In the genomic region with DNA sequence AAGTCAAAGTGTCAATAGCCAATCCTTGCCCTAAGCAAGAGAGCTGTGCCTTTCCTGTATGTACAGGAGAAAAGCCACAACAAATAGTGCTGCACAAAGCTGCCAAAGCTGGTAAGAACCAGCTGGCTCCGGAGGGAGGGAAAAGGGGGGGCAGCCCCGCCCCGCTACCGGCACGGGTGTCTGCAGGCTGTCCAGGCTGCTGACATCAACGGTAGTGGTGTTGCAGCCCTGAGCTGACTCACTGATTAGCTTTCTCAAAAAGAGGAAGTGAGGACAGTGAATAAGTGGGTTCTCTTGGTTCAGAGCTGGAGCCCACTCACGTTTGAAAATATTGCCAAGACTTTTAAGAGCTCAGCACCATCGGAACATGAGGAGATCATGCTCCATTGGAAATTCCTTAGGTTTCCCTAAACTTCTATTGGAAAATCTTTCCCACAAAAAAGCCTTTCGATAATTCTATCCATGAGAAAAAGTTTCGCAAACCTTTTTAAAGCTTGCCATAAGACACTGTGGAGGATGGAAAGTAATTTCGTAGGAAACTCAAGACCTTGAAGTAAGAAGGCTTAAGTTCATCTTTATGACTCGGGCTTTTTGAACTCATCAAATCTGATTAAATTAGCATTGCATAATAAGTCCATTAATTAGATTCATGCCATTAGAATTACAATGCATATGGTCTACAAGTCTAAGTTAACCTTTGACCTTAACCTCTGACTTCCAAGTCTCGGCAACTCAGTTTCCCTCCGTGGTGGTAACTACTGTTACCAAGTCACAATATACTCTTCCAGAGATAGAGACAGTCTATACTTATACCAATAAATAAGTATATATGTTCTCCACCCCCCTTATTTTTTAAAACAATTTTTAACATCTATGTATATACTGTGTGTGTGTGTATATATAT, we compare ENCODE assay signal across 8 cellular contexts.
DNase-seq lines count a peak whose midpoint lies in the region; ATAC-seq and TF ChIP-seq lines count a peak whose summit lies in the region.

No MANE protein-coding gene starts in this region.

- TF ChIP-seq CTCF in endothelial cell (IDR thresholded peaks at IDR 0.05; ENCODE audit: unreplicated experiment): no peak

- no peaks in the 10 kb centered on the region for H3K9me3 Mint-ChIP-seq in endothelial cell (ENCODE audit: unreplicated experiment)

- H3K36me3 ChIP-seq in BLaER1: peaks cover 29% of the 10 kb centered on the region
- peaks cover 0 to 2% of the 10 kb centered on the region in 2 donors for H3K36me3 ChIP-seq in mucosa of rectum (ENCODE audit: control insufficient read depth in 2 of 2, insufficient read depth in 2 of 2, low read length in 2 of 2)

- H3K27ac ChIP-seq in BLaER1 (peak overlapping the region; percentile 98), mucosa of rectum (ENCODE audit: low read depth in 2 of 2, low read length in 2 of 2) (peak overlapping the region; percentile 66 to 68)

- no peaks in the 10 kb centered on the region for H3K36me3 Mint-ChIP-seq in endothelial cell (ENCODE audit: low read depth, unreplicated experiment)

- no peak overlapping the region for H3K4me3 Mint-ChIP-seq in endothelial cell (ENCODE audit: unreplicated experiment)

- no peak overlapping the region for H3K4me3 ChIP-seq in BLaER1
- no peak overlapping the region for H3K4me3 ChIP-seq in mucosa of rectum (ENCODE audit: low read length in 2 of 2)

- peaks cover 86% of the 10 kb centered on the region for H3K4me1 ChIP-seq in BLaER1
- peaks cover 21 to 32% of the 10 kb centered on the region in 2 donors for H3K4me1 ChIP-seq in mucosa of rectum (ENCODE audit: control insufficient read depth in 2 of 2, insufficient read depth in 2 of 2, low read length in 2 of 2)

- H3K27me3 ChIP-seq in BLaER1: no peaks in the 10 kb centered on the region
- H3K27me3 ChIP-seq in mucosa of rectum (ENCODE audit: control insufficient read depth in 2 of 2, insufficient read depth in 2 of 2, low read length in 2 of 2): no peaks in the 10 kb centered on the region

- ATAC-seq in HG03354 (IDR thresholded peaks at IDR 0.05; ENCODE audit: poor library complexity, severe bottlenecking, unreplicated experiment): peak; percentile 92

- H3K9ac ChIP-seq in BLaER1 (peak overlapping the region; percentile 74; the same call in 1 of the 2 replicates), mucosa of rectum (ENCODE audit: low read depth in 1 of 2, low read length in 2 of 2) (peak overlapping the region; percentile 9 to 44)

- peak; percentile 57 for DNase-seq in GM19240 (ENCODE audit: insufficient read length, low spot score)
- peak; percentile 96 for DNase-seq in NCI-H69 (lab: John Stamatoyannopoulos, UW)
- peak; percentile 19 to 34 for DNase-seq in activated CD8-positive, alpha-beta memory T cell treated with anti-CD3 and anti-CD28 coated beads for 4 hours (ENCODE audit: low read depth in 2 of 2)
- peak; percentile 15 for DNase-seq in endothelial cell (ENCODE audit: low spot score)
- DNase-seq in stimulated activated CD8-positive, alpha-beta memory T cell treated with anti-CD3 and anti-CD28 coated beads, Interleukin-7, amount 100 ng/mL, for 4 hours (ENCODE audit: low read depth in 2 of 2): peak; percentile 31 to 46

- H3K9me3 ChIP-seq in BLaER1 (no peaks in the 10 kb centered on the region; the same call in 1 of the 2 replicates), mucosa of rectum (ENCODE audit: control insufficient read depth in 2 of 2, low read length in 2 of 2) (no peaks in the 10 kb centered on the region)

- no peaks in the 10 kb centered on the region for H4K20me1 ChIP-seq in BLaER1

- no peak overlapping the region for H3K27ac Mint-ChIP-seq in endothelial cell (ENCODE audit: unreplicated experiment)

- peak overlapping the region; percentile 79 for H3K4me2 ChIP-seq in BLaER1

- no peaks in the 10 kb centered on the region for H3K27me3 Mint-ChIP-seq in endothelial cell (ENCODE audit: unreplicated experiment)

- H3K4me1 Mint-ChIP-seq in endothelial cell (ENCODE audit: unreplicated experiment): peaks cover 26% of the 10 kb centered on the region

Comparison
In these comparisons a context has a peak if more than half of its experiments do, and no peak if none do; other contexts are left out.
1. DNase-seq: peak in every context shown above with its lines; median percentile 96 in NCI-H69; 57 in GM19240; 38 in stimulated activated CD8-positive, alpha-beta memory T cell treated with anti-CD3 and anti-CD28 coated beads, Interleukin-7, amount 100 ng/mL, for 4 hours; 26 in activated CD8-positive, alpha-beta memory T cell treated with anti-CD3 and anti-CD28 coated beads for 4 hours; 15 in endothelial cell.